Comparison of ENCODE assay signal across 8 cellular contexts in the genomic region with DNA sequence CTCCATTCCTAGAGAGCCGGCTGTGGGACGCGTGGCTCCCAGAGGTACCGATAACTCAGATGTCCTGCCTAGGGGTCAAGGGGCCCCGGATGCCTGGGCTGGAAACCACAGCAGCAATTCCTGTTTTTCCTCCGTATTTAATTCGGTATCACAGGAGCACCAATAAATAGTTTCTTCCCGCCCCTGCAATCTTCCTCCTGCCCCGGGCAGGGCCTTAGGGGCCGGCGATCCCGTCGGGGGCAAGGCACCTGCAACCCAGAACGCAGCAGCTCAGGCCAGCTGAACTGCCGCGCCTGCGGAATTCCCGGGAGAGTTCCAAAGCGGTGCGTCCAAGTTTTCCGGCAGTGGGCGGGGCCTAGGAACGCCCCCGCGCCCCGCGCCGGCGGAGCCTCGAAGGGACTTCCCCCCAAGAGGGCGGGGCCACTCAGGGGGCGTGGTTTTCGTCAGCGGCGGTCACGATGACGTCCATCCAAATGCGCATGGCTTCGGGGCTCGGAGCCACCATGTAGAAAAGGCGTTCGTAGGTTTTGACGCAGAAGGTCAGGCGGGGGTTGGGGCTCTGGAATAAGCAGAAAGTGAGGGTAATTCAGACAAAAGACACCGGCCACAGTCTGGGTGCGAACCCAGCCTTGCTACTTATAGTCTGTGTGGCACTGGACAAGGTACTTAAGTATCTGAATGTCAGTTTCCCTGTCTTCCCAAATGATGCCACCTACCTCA. TPM values are rescaled to one million over a fixed set of nuclear protein-coding genes. Genes with fewer than 3 reads are reported as not detected.
DNase-seq lines count a peak whose midpoint lies in the region; ATAC-seq and TF ChIP-seq lines count a peak whose summit lies in the region.

No MANE protein-coding gene starts in this region.

- no peaks in the 10 kb centered on the region for H3K9me3 ChIP-seq in naive thymus-derived CD4-positive, alpha-beta T cell (ENCODE audit: control insufficient read depth in 2 of 3, low read length in 3 of 3)
- no peaks in the 10 kb centered on the region for H3K9me3 ChIP-seq in WERI-Rb-1 (ENCODE audit: severe bottlenecking)

- H3K27ac Mint-ChIP-seq in naive thymus-derived CD4-positive, alpha-beta T cell = peak overlapping the region; percentile 93 to 100 (median 98)

- peak overlapping the region; percentile 75 to 93 (median 86) for H3K4me3 Mint-ChIP-seq in naive thymus-derived CD4-positive, alpha-beta T cell

- ATAC-seq in GM18502 (IDR thresholded peaks at IDR 0.05; ENCODE audit: poor library complexity, unreplicated experiment) (peak; percentile 79), HG03521 (IDR thresholded peaks at IDR 0.05; ENCODE audit: unreplicated experiment) (peak; percentile 61)
- ATAC-seq in naive thymus-derived CD4-positive, alpha-beta T cell = peak; percentile 93

- POLR2A ChIA-PET in naive thymus-derived CD4-positive, alpha-beta T cell (lab: Charles Lee) = interaction anchor here (1.3 to 6.2 kb wide), 4 partner anchors 9 to 58 kb away, joined by 3 to 64 read pairs (median 8); partner anchors contain the start of gene ZNF575

- peak overlapping the region; percentile 92 for H3K27ac ChIP-seq in naive thymus-derived CD4-positive, alpha-beta T cell (ENCODE audit: low read depth, low read length)
- H3K27ac ChIP-seq in WERI-Rb-1 = no peak overlapping the region

- no peaks in the 10 kb centered on the region for H3K9me3 Mint-ChIP-seq in naive thymus-derived CD4-positive, alpha-beta T cell

- peaks cover 0 to 14% (median 0%) of the 10 kb centered on the region in 3 experiments for H3K36me3 ChIP-seq in naive thymus-derived CD4-positive, alpha-beta T cell (ENCODE audit: control insufficient read depth in 2 of 3, insufficient read depth in 3 of 3, low read length in 3 of 3)
- H3K36me3 ChIP-seq in WERI-Rb-1 = peaks cover 14% of the 10 kb centered on the region; the same call in 1 of the 2 replicates

- H3K4me1 Mint-ChIP-seq in naive thymus-derived CD4-positive, alpha-beta T cell = peaks cover 13 to 55% (median 41%) of the 10 kb centered on the region in 7 donors

- CTCF ChIA-PET in naive thymus-derived CD4-positive, alpha-beta T cell (lab: Charles Lee) = interaction anchor here (0.6 kb wide), 1 partner anchor 36 kb away, joined by 3 read pairs; no protein-coding TSS in a partner anchor

- H3K27me3 ChIP-seq in naive thymus-derived CD4-positive, alpha-beta T cell (ENCODE audit: control insufficient read depth in 2 of 2, insufficient read depth in 2 of 2, low read length in 2 of 2) = no peaks in the 10 kb centered on the region
- H3K27me3 ChIP-seq in WERI-Rb-1 (ENCODE audit: insufficient read depth, low read depth, severe bottlenecking) = no peaks in the 10 kb centered on the region

- intact Hi-C loops in naive thymus-derived CD4-positive, alpha-beta T cell (cut with micrococcal nuclease) = loop anchor here (1.0 kb wide), 5 partner anchors 12 to 121 kb away; partner anchors contain the start of genes PHLDB3 (in 2 of the 2), IRGQ (in 1 of the 2) and ZNF576 (in 1 of the 2)

- H3K4me3 ChIP-seq in naive thymus-derived CD4-positive, alpha-beta T cell (ENCODE audit: low read length) = peak overlapping the region; percentile 77
- no peak overlapping the region for H3K4me3 ChIP-seq in WERI-Rb-1 (ENCODE audit: low read depth, low read length)

- no peaks in the 10 kb centered on the region for H3K27me3 Mint-ChIP-seq in naive thymus-derived CD4-positive, alpha-beta T cell

- peaks cover 9 to 30% of the 10 kb centered on the region in 2 donors for H3K4me1 ChIP-seq in naive thymus-derived CD4-positive, alpha-beta T cell (ENCODE audit: control insufficient read depth in 2 of 2, insufficient read depth in 2 of 2, low read length in 2 of 2)

- DNase-seq in RKO (ENCODE audit: low spot score) (peak; percentile 93), fibroblast of peridontal ligament (ENCODE audit: extremely low read depth) (peak; percentile 85), WERI-Rb-1 (no peak)
- peak; percentile 81 for DNase-seq in activated effector memory CD4-positive, alpha-beta T cell treated with Interleukin-2 at 50 U/mL for 16 hours
- DNase-seq in naive thymus-derived CD4-positive, alpha-beta T cell = peak; percentile 95 to 99 (median 98)
- DNase-seq in stimulated activated CD8-positive, alpha-beta memory T cell treated with anti-CD3 and anti-CD28 coated beads, Interleukin-7, amount 100 ng/mL, for 4 hours (ENCODE audit: low read depth in 2 of 2) = peak; percentile 89 to 91

- TF ChIP-seq CTCF in WERI-Rb-1 (IDR thresholded peaks at IDR 0.05; ENCODE audit: low read depth, low read length) = no peak

- H3K36me3 Mint-ChIP-seq in naive thymus-derived CD4-positive, alpha-beta T cell = peaks cover 0 to 13% (median 6%) of the 10 kb centered on the region in 5 donors

RNA-seq across cellular contexts. Expression of gene LYPD3, which starts 9.7 kb away (rescaled TPM):
- total RNA-seq in naive thymus-derived CD4-positive, alpha-beta T cell = 10 to 100 TPM in 1 of 5 experiments, 1 to 10 TPM in 4; 1.1 to 30.6 (median 6.1) TPM
- 1 to 10 TPM; 6.5 to 9.1 TPM for polyA plus RNA-seq in naive thymus-derived CD4-positive, alpha-beta T cell

RNA-seq across cellular contexts. Expression of gene PHLDB3, which starts 29.4 kb away (rescaled TPM):
- 10 to 100 TPM; 24.5 to 98.8 (median 43.3) TPM for total RNA-seq in naive thymus-derived CD4-positive, alpha-beta T cell
- 1 to 10 TPM; 4.5 to 6.5 TPM for polyA plus RNA-seq in naive thymus-derived CD4-positive, alpha-beta T cell

RNA-seq across cellular contexts. Expression of gene ETHE1, which starts 51.9 kb away (rescaled TPM):
- 10 to 100 TPM; 20.3 to 58.6 (median 23.9) TPM for total RNA-seq in naive thymus-derived CD4-positive, alpha-beta T cell
- 10 to 100 TPM; 58.0 to 59.3 TPM for polyA plus RNA-seq in naive thymus-derived CD4-positive, alpha-beta T cell

RNA-seq across cellular contexts. Expression of gene ZNF575, which starts 57.8 kb away (rescaled TPM):
- total RNA-seq in naive thymus-derived CD4-positive, alpha-beta T cell = 10 to 100 TPM in 2 of 5 experiments, 1 to 10 TPM in 3; 4.5 to 10.7 (median 5.6) TPM
- polyA plus RNA-seq in naive thymus-derived CD4-positive, alpha-beta T cell = 1 to 10 TPM; 2.7 to 3.5 TPM
